ENCODE assay signal across 1 cellular context in genomic region chr6:13413466-13413862, GRCh38.
A peak's percentile ranks its signal among the peaks of the same experiment; 100 is the strongest.
TF ChIP-seq lines count a peak whose summit lies in the region.

No MANE protein-coding gene starts in this region.

TF ChIP-seq in HepG2, 621 proteins besides CTCF, POLR2A, EP300 and RAD21 (continued from another document and continues in another):
- TF ChIP-seq POGK (CRISPR knock-in tag; conservative IDR thresholded peaks at IDR 0.05) = no peak
- peak; percentile 92 for TF ChIP-seq FOXJ3 (CRISPR knock-in tag; IDR thresholded peaks at IDR 0.05; ENCODE audit: borderline replicate concordance)
- TF ChIP-seq FOXM1 (CRISPR knock-in tag; IDR thresholded peaks at IDR 0.05) = no peak
- peak; percentile 49; the same call in 1 of the 2 replicates for TF ChIP-seq FOXA1 (IDR thresholded peaks at IDR 0.05)
- TF ChIP-seq FOXA1 (CRISPR knock-in tag; IDR thresholded peaks at IDR 0.05) = peak; percentile 98
- TF ChIP-seq POGZ (CRISPR knock-in tag; IDR thresholded peaks at IDR 0.05) = 0 out of 2 replicates have a peak, but pooled peaks have one; percentile 17
- peak; percentile 100 for TF ChIP-seq ZBTB34 (CRISPR knock-in tag; IDR thresholded peaks at IDR 0.05)
- TF ChIP-seq TFDP1 (CRISPR knock-in tag; IDR thresholded peaks at IDR 0.05; ENCODE audit: borderline replicate concordance) = peak; percentile 26; the same call in 1 of the 2 replicates
- peak; percentile 81; the same call in 1 of the 2 replicates for TF ChIP-seq CEBPB (IDR thresholded peaks at IDR 0.05; ENCODE audit: borderline replicate concordance, low read depth, low read length)
- TF ChIP-seq MNT (IDR thresholded peaks at IDR 0.05) = no peak
- peak; percentile 88 for TF ChIP-seq PHF21A (CRISPR knock-in tag; IDR thresholded peaks at IDR 0.05)
- TF ChIP-seq ZBTB46 (CRISPR knock-in tag; IDR thresholded peaks at IDR 0.05; ENCODE audit: borderline replicate concordance) = no peak
- TF ChIP-seq TFE3 (CRISPR knock-in tag; IDR thresholded peaks at IDR 0.05) = peak; percentile 72; the same call in 1 of the 2 replicates
- TF ChIP-seq CSRNP2 (CRISPR knock-in tag; conservative IDR thresholded peaks at IDR 0.05; ENCODE audit: low read depth) = no peak
- TF ChIP-seq ZNF644 (CRISPR knock-in tag; IDR thresholded peaks at IDR 0.05; ENCODE audit: low read depth) = peak; percentile 83
- TF ChIP-seq REST (IDR thresholded peaks at IDR 0.05; ENCODE audit: borderline replicate concordance in 1 of 2, low read depth in 1 of 2, low read length in 2 of 2) = peak in 1 of 2 experiments; percentile 41; a peak in 2 of 4 replicates
- TF ChIP-seq ZNF800 (CRISPR knock-in tag; IDR thresholded peaks at IDR 0.05) = 0 out of 2 replicates have a peak, but pooled peaks have one; percentile 49
- TF ChIP-seq ZNF292 (CRISPR knock-in tag; IDR thresholded peaks at IDR 0.05; ENCODE audit: borderline replicate concordance, low read depth) = peak; percentile 96
- TF ChIP-seq NR2C2 (CRISPR knock-in tag; IDR thresholded peaks at IDR 0.05; ENCODE audit: borderline replicate concordance) = peak; percentile 62; the same call in 1 of the 2 replicates
- no peak for TF ChIP-seq EEA1 (CRISPR knock-in tag; IDR thresholded peaks at IDR 0.05; ENCODE audit: borderline replicate concordance)
- TF ChIP-seq ZKSCAN8 (CRISPR knock-in tag; IDR thresholded peaks at IDR 0.05; ENCODE audit: borderline replicate concordance) = peak; percentile 65; the same call in 1 of the 2 replicates
- TF ChIP-seq RXRA (CRISPR knock-in tag; IDR thresholded peaks at IDR 0.05) = peak; percentile 89
- peak; percentile 40; the same call in 1 of the 2 replicates for TF ChIP-seq GATAD1 (CRISPR knock-in tag; IDR thresholded peaks at IDR 0.05)
- TF ChIP-seq IRF9 (CRISPR knock-in tag; IDR thresholded peaks at IDR 0.05; ENCODE audit: borderline replicate concordance) = no peak
- TF ChIP-seq ZNF567 (CRISPR knock-in tag; IDR thresholded peaks at IDR 0.05; ENCODE audit: borderline replicate concordance) = no peak
- TF ChIP-seq ZNF766 (CRISPR knock-in tag; IDR thresholded peaks at IDR 0.05; ENCODE audit: borderline replicate concordance) = no peak; the same call in 1 of the 2 replicates
- peak; percentile 40 for TF ChIP-seq ZFY (CRISPR knock-in tag; IDR thresholded peaks at IDR 0.05)
- TF ChIP-seq RXRB (CRISPR knock-in tag; IDR thresholded peaks at IDR 0.05; ENCODE audit: borderline replicate concordance) = peak; percentile 72; the same call in 1 of the 2 replicates
- peak; percentile 88 for TF ChIP-seq HOXA3 (CRISPR knock-in tag; IDR thresholded peaks at IDR 0.05)
- TF ChIP-seq SOX5 (CRISPR knock-in tag; IDR thresholded peaks at IDR 0.05; ENCODE audit: borderline replicate concordance) = peak; percentile 74
- TF ChIP-seq SMAD9 (CRISPR knock-in tag; IDR thresholded peaks at IDR 0.05) = no peak
- TF ChIP-seq ZXDC (CRISPR knock-in tag; IDR thresholded peaks at IDR 0.05) = 0 out of 2 replicates have a peak, but pooled peaks have one; percentile 68
- TF ChIP-seq ZNF264 (CRISPR knock-in tag; IDR thresholded peaks at IDR 0.05) = peak; percentile 59; the same call in 1 of the 2 replicates
- TF ChIP-seq ZNF772 (CRISPR knock-in tag; IDR thresholded peaks at IDR 0.05) = 0 out of 2 replicates have a peak, but pooled peaks have one; percentile 54
- 0 out of 2 replicates have a peak, but pooled peaks have one; percentile 39 for TF ChIP-seq ZSCAN9 (CRISPR knock-in tag; IDR thresholded peaks at IDR 0.05; ENCODE audit: borderline replicate concordance)
- TF ChIP-seq STAG1 (CRISPR knock-in tag; IDR thresholded peaks at IDR 0.05) = 0 out of 2 replicates have a peak, but pooled peaks have one; percentile 17
